Comparison of ENCODE assay signal across 7 cellular contexts in genomic region chr1:1738799-1739337, GRCh38. TPM values are rescaled to one million over a fixed set of nuclear protein-coding genes. Genes with fewer than 3 reads are reported as not detected.
DNase-seq lines count a peak whose midpoint lies in the region; ATAC-seq and TF ChIP-seq lines count a peak whose summit lies in the region.
"Not testable (repeated sequence)": the region's sequence is repeated elsewhere in the genome, so short reads cannot be mapped to it uniquely, and the experiment has no call there.

No MANE protein-coding gene starts in this region.

- not testable (repeated sequence) for H4K20me1 ChIP-seq in MM.1S (ENCODE audit: insufficient read depth, low read length)

- H3K4me3 ChIP-seq in MM.1S (ENCODE audit: low read length) = peak overlapping the region; percentile 22; the same call in 1 of the 2 replicates
- not testable (repeated sequence) for H3K4me3 ChIP-seq in mucosa of descending colon, testis

- H3K79me2 ChIP-seq in MM.1S (ENCODE audit: low read length) = not testable (repeated sequence)

- peak; percentile 51 for DNase-seq in MM.1S
- not testable (repeated sequence) for DNase-seq in T-cell; activated naive CD8-positive, alpha-beta T cell treated with anti-CD3 and anti-CD28 coated beads, Interleukin-2, amount 50 U/mL, for 24 hours; Right ventricle myocardium inferior (ENCODE audit: missing footprints)
- peak in 1 of 3 donors; percentile 12 for DNase-seq in mucosa of descending colon
- peak; percentile 10 for DNase-seq in testis

- H3K27ac Mint-ChIP-seq in T-cell; activated naive CD8-positive, alpha-beta T cell treated with anti-CD3 and anti-CD28 coated beads, Interleukin-2, amount 50 U/mL, for 24 hours: not testable (repeated sequence)

- peak overlapping the region; percentile 61; the same call in 1 of the 2 replicates for H3K27ac ChIP-seq in MM.1S (ENCODE audit: low read length)
- not testable (repeated sequence) for H3K27ac ChIP-seq in testis

- not testable (repeated sequence) for H3K36me3 Mint-ChIP-seq in T-cell; activated naive CD8-positive, alpha-beta T cell treated with anti-CD3 and anti-CD28 coated beads, Interleukin-2, amount 50 U/mL, for 24 hours (ENCODE audit: low read depth)

- H3K36me3 ChIP-seq in MM.1S (replicated peaks; ENCODE audit: insufficient read depth, low read length); mucosa of descending colon (ENCODE audit: low read depth); testis (ENCODE audit: low read depth, missing control alignments): not testable (repeated sequence)

- not testable (repeated sequence) for H3K4me1 ChIP-seq in MM.1S (ENCODE audit: low read length); mucosa of descending colon (ENCODE audit: low read depth); testis

- not testable (repeated sequence) for H3K9ac ChIP-seq in MM.1S (ENCODE audit: low read length)

- not testable (repeated sequence) for H3K4me3 Mint-ChIP-seq in T-cell; activated naive CD8-positive, alpha-beta T cell treated with anti-CD3 and anti-CD28 coated beads, Interleukin-2, amount 50 U/mL, for 24 hours

- not testable (repeated sequence) for H3K9me3 Mint-ChIP-seq in T-cell; activated naive CD8-positive, alpha-beta T cell treated with anti-CD3 and anti-CD28 coated beads, Interleukin-2, amount 50 U/mL, for 24 hours

- peak overlapping the region; percentile 43; the same call in 1 of the 2 replicates for H3K4me2 ChIP-seq in MM.1S (ENCODE audit: low read depth, low read length)

- POLR2A ChIA-PET in T-cell (lab: Charles Lee) = not testable (repeated sequence)

- CTCF ChIA-PET in T-cell (lab: Charles Lee) = not testable (repeated sequence)

- not testable (repeated sequence) for TF ChIP-seq POLR2A in testis (IDR thresholded peaks at IDR 0.05)

- ATAC-seq in HG02798 (IDR thresholded peaks at IDR 0.05; ENCODE audit: poor library complexity, unreplicated experiment) = peak; percentile 25
- ATAC-seq in T-cell (replicated peaks in 1 of 4) = peak; percentile 59 to 81 (median 64)
- peak; percentile 35 for ATAC-seq in activated naive CD8-positive, alpha-beta T cell treated with anti-CD3 and anti-CD28 coated beads, Interleukin-2, amount 50 U/mL, for 24 hours
- ATAC-seq in Right ventricle myocardium inferior = peak; percentile 12
- peak; percentile 46 for ATAC-seq in mucosa of descending colon

- not testable (repeated sequence) for H2AFZ ChIP-seq in MM.1S (ENCODE audit: low read length)

- H3K27me3 ChIP-seq in MM.1S (replicated peaks; ENCODE audit: insufficient read depth, low read length); testis: not testable (repeated sequence)

- H3K27me3 Mint-ChIP-seq in T-cell; activated naive CD8-positive, alpha-beta T cell treated with anti-CD3 and anti-CD28 coated beads, Interleukin-2, amount 50 U/mL, for 24 hours: not testable (repeated sequence)

- not testable (repeated sequence) for H3F3A ChIP-seq in MM.1S (ENCODE audit: insufficient read depth, low read length)

- H3K9me2 ChIP-seq in MM.1S (replicated peaks; ENCODE audit: insufficient read depth, low read length) = not testable (repeated sequence)

- TF ChIP-seq CTCF in MM.1S (IDR thresholded peaks at IDR 0.05; ENCODE audit: low read length); mucosa of descending colon (IDR thresholded peaks at IDR 0.05); testis (IDR thresholded peaks at IDR 0.05): not testable (repeated sequence)

- H3K9me3 ChIP-seq in MM.1S (replicated peaks; ENCODE audit: insufficient read depth, low read length); mucosa of descending colon; testis: not testable (repeated sequence)

- intact Hi-C loops in Right ventricle myocardium inferior (cut with DNase I); mucosa of descending colon (cut with DNase I, micrococcal nuclease); testis (cut with DNase I; ENCODE audit: low total_unique reads): not testable (repeated sequence)

- H3K4me1 Mint-ChIP-seq in T-cell; activated naive CD8-positive, alpha-beta T cell treated with anti-CD3 and anti-CD28 coated beads, Interleukin-2, amount 50 U/mL, for 24 hours: not testable (repeated sequence)

- WGBS in testis, 2 donors = 87% methylated on average over 8 of the region's 22 CpGs; no CpG with 5 or more reads in 1 of the 2 donors

RNA-seq across cellular contexts. Expression of gene CDK11A, which starts 14.7 kb away (rescaled TPM):
- total RNA-seq in T-cell (100 to 1,000 TPM; 109 to 243 (median 182) TPM), Right ventricle myocardium inferior (20.8 TPM), mucosa of descending colon (10 to 100 TPM; 67.1 to 91.0 (median 83.5) TPM), testis (100 to 1,000 TPM in 1 of 2 donors, 10 to 100 TPM in 1; 75.9 to 153 TPM)
- polyA plus RNA-seq in testis (ENCODE audit: insufficient read depth, low read depth, low replicate concordance) = 44.8 TPM

RNA-seq across cellular contexts. Expression of gene NADK, which starts 39.4 kb away (rescaled TPM):
- 10 to 100 TPM; 45.6 to 68.2 (median 58.0) TPM for total RNA-seq in T-cell
- total RNA-seq in Right ventricle myocardium inferior = 26.9 TPM
- total RNA-seq in mucosa of descending colon = 100 to 1,000 TPM; 116 to 160 (median 129) TPM
- 100 to 1,000 TPM; 105 to 111 TPM for total RNA-seq in testis
- 74.9 TPM for polyA plus RNA-seq in testis (ENCODE audit: insufficient read depth, low read depth, low replicate concordance)

RNA-seq across cellular contexts. Expression of gene SLC35E2B, which starts 46.3 kb away (rescaled TPM):
- total RNA-seq in T-cell (100 to 1,000 TPM in 3 of 5 donors, 10 to 100 TPM in 2; 77.7 to 202 (median 128) TPM), Right ventricle myocardium inferior (20.3 TPM), mucosa of descending colon (10 to 100 TPM; 32.4 to 75.2 (median 73.8) TPM), testis (10 to 100 TPM; 48.8 to 50.0 TPM)
- polyA plus RNA-seq in testis (ENCODE audit: insufficient read depth, low read depth, low replicate concordance) = 25.9 TPM

Comparison
In these comparisons a context has a peak if more than half of its experiments do, and no peak if none do; other contexts are left out.
1. ATAC-seq: peak in every context shown above with its lines; median percentile 64 in T-cell; 46 in mucosa of descending colon; 35 in activated naive CD8-positive, alpha-beta T cell treated with anti-CD3 and anti-CD28 coated beads, Interleukin-2, amount 50 U/mL, for 24 hours; 25 in HG02798; 12 in Right ventricle myocardium inferior.